Comparison of ENCODE assay signal across 1 cellular context in genomic region chr7:20786779-20787651, GRCh38.
TF ChIP-seq lines count a peak whose summit lies in the region.

TSS of gene SP8 (minus strand) at chr7:20786886. CDS start at chr7:20786798, 88 bp downstream.

TF ChIP-seq in K562, 482 proteins besides CTCF, POLR2A, EP300 and RAD21 (continued from another document):
- TF ChIP-seq ZNF764 (CRISPR knock-in tag; IDR thresholded peaks at IDR 0.05; ENCODE audit: low read depth) (no peak), WHSC1 (IDR thresholded peaks at IDR 0.05; ENCODE audit: low read length) (no peak), GATAD2B (IDR thresholded peaks at IDR 0.05; ENCODE audit: borderline replicate concordance) (no peak), CREB3L1 (IDR thresholded peaks at IDR 0.05; ENCODE audit: borderline replicate concordance, low read depth) (0 out of 2 replicates have a peak, but pooled peaks have one; percentile 20), ZNF668 (CRISPR knock-in tag; IDR thresholded peaks at IDR 0.05) (no peak), HMBOX1 (IDR thresholded peaks at IDR 0.05) (no peak), MXD1 (CRISPR knock-in tag; IDR thresholded peaks at IDR 0.05; ENCODE audit: borderline replicate concordance, poor library complexity, severe bottlenecking) (no peak), DACH1 (IDR thresholded peaks at IDR 0.05; ENCODE audit: partially characterized antibody) (no peak), TGIF2 (CRISPR knock-in tag; IDR thresholded peaks at IDR 0.05) (no peak), POLR2H (tag; IDR thresholded peaks at IDR 0.05; ENCODE audit: low read depth) (no peak)
